In genomic region chr17:64261422-64262124, GRCh38 we compare ENCODE assay signal across 8 cellular contexts. TPM values are rescaled to one million over a fixed set of nuclear protein-coding genes. Genes with fewer than 3 reads are reported as not detected.
DNase-seq lines count a peak whose midpoint lies in the region; ATAC-seq, FAIRE-seq and TF ChIP-seq lines count a peak whose summit lies in the region.

No MANE protein-coding gene starts in this region.

- H3K27ac Mint-ChIP-seq in CD4-positive, alpha-beta memory T cell = peak overlapping the region; percentile 92 to 98 (median 96)

- no peak for TF ChIP-seq RAD21 in H1 (IDR thresholded peaks at IDR 0.05 in 1 of 2, conservative IDR thresholded peaks at IDR 0.05 in 1 of 2; ENCODE audit: low read depth in 2 of 2, low read length in 2 of 2)

- H3K4me3 Mint-ChIP-seq in CD4-positive, alpha-beta memory T cell = peak overlapping the region; percentile 91 to 98 (median 94)

- peaks cover 33% of the 10 kb centered on the region for H3K4me1 ChIP-seq in CD4-positive, alpha-beta memory T cell (ENCODE audit: insufficient read depth, low read length)
- H3K4me1 ChIP-seq in H1 (replicated peaks in 1 of 4; ENCODE audit: control insufficient read depth in 3 of 4, insufficient read depth in 4 of 4, low read length in 3 of 4) = peaks cover 1 to 5% (median 4%) of the 10 kb centered on the region in 4 experiments; a peak in 4 of 7 replicates
- H3K4me1 ChIP-seq in neuronal stem cell (ENCODE audit: control insufficient read depth in 2 of 2, insufficient read depth in 1 of 2, low read depth in 1 of 2, low read length in 2 of 2) = peaks cover 19 to 34% of the 10 kb centered on the region in 2 donors

- H3K9ac ChIP-seq in H1 (replicated peaks in 1 of 4; ENCODE audit: extremely low read depth in 1 of 4, low read depth in 3 of 4, low read length in 3 of 4) (no peak overlapping the region; a peak in 1 of 7 replicates), neuronal stem cell (ENCODE audit: low read depth, low read length, poor library complexity) (no peak overlapping the region)

- no peak overlapping the region for H3K18ac ChIP-seq in H1 (ENCODE audit: extremely low read depth, low read length)
- H3K18ac ChIP-seq in neuronal stem cell (ENCODE audit: low read length) = no peak overlapping the region

- no peak overlapping the region for H3K56ac ChIP-seq in H1 (replicated peaks; ENCODE audit: insufficient read length, low read depth, low read length)

- intact Hi-C loops in CD4-positive, alpha-beta memory T cell (cut with micrococcal nuclease) = loop anchor here (2.0 to 10.0 kb wide), 3 partner anchors 129 to 403 kb away; partner anchors contain the start of genes ERN1, ICAM2 and SMURF2

- H2BK20ac ChIP-seq in H1 (ENCODE audit: low read length) = no peak overlapping the region

- H2BK15ac ChIP-seq in H1 (ENCODE audit: low read length) = no peak overlapping the region
- H2BK15ac ChIP-seq in neuronal stem cell (ENCODE audit: low read length) = no peak overlapping the region

- no peaks in the 10 kb centered on the region for H3K27me3 ChIP-seq in CD4-positive, alpha-beta memory T cell (ENCODE audit: insufficient read depth, low read length)
- H3K27me3 ChIP-seq in H1 (replicated peaks in 1 of 4; ENCODE audit: control insufficient read depth in 3 of 4, extremely low read depth in 1 of 4, insufficient read depth in 3 of 4, low read length in 3 of 4) = peaks cover 0 to 9% (median 8%) of the 10 kb centered on the region in 4 experiments; a peak in 4 of 7 replicates
- H3K27me3 ChIP-seq in neuronal stem cell (ENCODE audit: control insufficient read depth in 3 of 3, insufficient read depth in 3 of 3, low read depth in 1 of 3, low read length in 3 of 3) = peaks cover 0 to 19% (median 0%) of the 10 kb centered on the region in 3 experiments

- H3K27ac ChIP-seq in CD4-positive, alpha-beta memory T cell (ENCODE audit: low read depth, low read length) = peak overlapping the region; percentile 74
- H3K27ac ChIP-seq in H1 (ENCODE audit: low read depth, low read length) = no peak overlapping the region
- H3K27ac ChIP-seq in neuronal stem cell (replicated peaks; ENCODE audit: low read length) = no peak overlapping the region

- no peak for DNase-seq in CD4-positive, alpha-beta memory T cell
- DNase-seq in OCI-M1 (lab: John Stamatoyannopoulos, UW) (peak; percentile 67), H1 (ENCODE audit: low read depth in 1 of 2, low spot score in 2 of 2) (no peak), neuronal stem cell (ENCODE audit: low spot score) (no peak), NCI-H2227 (lab: John Stamatoyannopoulos, UW; ENCODE audit: unreplicated experiment) (no peak), NCI-H748 treated with DMSO at 0.1 percent for 48 hours (lab: John Stamatoyannopoulos, UW) (no peak)
- DNase-seq in stimulated activated CD4-positive, alpha-beta T cell treated with anti-CD3 and anti-CD28 coated beads, Interleukin-12 subunit alpha, Interleukin-12 subunit beta, amount 100 ng/mL, for 4 hours = no peak

- H2AFZ ChIP-seq in H1 (ENCODE audit: low read length) (no peak overlapping the region), neuronal stem cell (ENCODE audit: low read length) (peak overlapping the region; percentile 89)

- H3K4me2 ChIP-seq in H1 (ENCODE audit: insufficient read depth in 1 of 2, low read depth in 2 of 2, low read length in 2 of 2) = peak overlapping the region; percentile 74 to 80
- H3K4me2 ChIP-seq in neuronal stem cell (ENCODE audit: insufficient read depth, low read length, poor library complexity, severe bottlenecking) = no peak overlapping the region

- no peaks in the 10 kb centered on the region for H3K9me3 ChIP-seq in CD4-positive, alpha-beta memory T cell (ENCODE audit: control insufficient read depth in 1 of 2, low read length in 2 of 2)
- no peaks in the 10 kb centered on the region for H3K9me3 ChIP-seq in H1 (ENCODE audit: insufficient read depth in 2 of 2, low read depth in 1 of 2, low read length in 1 of 2)
- no peaks in the 10 kb centered on the region for H3K9me3 ChIP-seq in neuronal stem cell (replicated peaks in 1 of 2; ENCODE audit: control insufficient read depth in 2 of 2, insufficient read depth in 1 of 2, low read depth in 1 of 2, low read length in 2 of 2)

- peak overlapping the region; percentile 48 to 76 for H3K4me3 ChIP-seq in CD4-positive, alpha-beta memory T cell (ENCODE audit: low read length in 2 of 2)
- H3K4me3 ChIP-seq in H1 (ENCODE audit: extremely low read depth in 1 of 4, insufficient read depth in 2 of 4, low read depth in 3 of 4, low read length in 4 of 4) (peak overlapping the region; percentile 72 to 97 (median 75); a peak in 7 of 8 replicates), neuronal stem cell (ENCODE audit: low read length in 2 of 2) (peak overlapping the region in 1 of 2 donors; percentile 86)

- no peak for TF ChIP-seq EP300 in H1 (IDR thresholded peaks at IDR 0.05; ENCODE audit: borderline replicate concordance in 1 of 2, low read depth in 2 of 2, low read length in 2 of 2)

- H4K20me1 ChIP-seq in H1 (replicated peaks in 1 of 2; ENCODE audit: control insufficient read depth in 1 of 2, insufficient read depth in 2 of 2, low read length in 2 of 2) = peaks cover 0 to 2% of the 10 kb centered on the region in 2 experiments

- H3K23ac ChIP-seq in H1 (ENCODE audit: insufficient read length) (no peak overlapping the region), neuronal stem cell (ENCODE audit: low read depth, low read length, poor library complexity) (no peak overlapping the region)

- H3K4me1 Mint-ChIP-seq in CD4-positive, alpha-beta memory T cell = peaks cover 21 to 51% (median 34%) of the 10 kb centered on the region in 4 donors

- H3K36me3 ChIP-seq in CD4-positive, alpha-beta memory T cell (ENCODE audit: insufficient read depth, low read length) = no peaks in the 10 kb centered on the region
- H3K36me3 ChIP-seq in H1 (ENCODE audit: control insufficient read depth in 2 of 4, insufficient read depth in 4 of 4, low read length in 3 of 4) (no peaks in the 10 kb centered on the region), neuronal stem cell (replicated peaks in 1 of 2; ENCODE audit: control insufficient read depth in 2 of 2, insufficient read depth in 2 of 2, low read length in 2 of 2) (no peaks in the 10 kb centered on the region)

- H4K5ac ChIP-seq in H1 (ENCODE audit: insufficient read length, low read depth, low read length) = no peak overlapping the region

- no peak overlapping the region for H2AK5ac ChIP-seq in H1 (ENCODE audit: low read depth, low read length)
- no peak overlapping the region for H2AK5ac ChIP-seq in neuronal stem cell (ENCODE audit: low read depth, low read length)

- TF ChIP-seq POLR2A in H1 (IDR thresholded peaks at IDR 0.05; ENCODE audit: control extremely low read depth in 1 of 2, low read depth in 2 of 2, low read length in 2 of 2) = no peak

- no peak overlapping the region for H2BK5ac ChIP-seq in H1 (ENCODE audit: low read depth, low read length)
- no peak overlapping the region for H2BK5ac ChIP-seq in neuronal stem cell (ENCODE audit: low read length)

- no peak overlapping the region for H2BK120ac ChIP-seq in H1 (replicated peaks; ENCODE audit: low read depth, low read length)
- H2BK120ac ChIP-seq in neuronal stem cell (ENCODE audit: low read depth, low read length) = no peak overlapping the region

- POLR2A ChIA-PET in CD4-positive, alpha-beta memory T cell (lab: Charles Lee; ENCODE audit: partially characterized antibody) = interaction anchor here (1.2 to 3.3 kb wide), 3 partner anchors 115 to 244 kb away, joined by 3 to 48 read pairs (median 6); partner anchors contain the start of genes DDX5 and ICAM2
- POLR2A ChIA-PET in H1 (lab: Charles Lee; ENCODE audit: partially characterized antibody) = interaction anchor here (1.8 to 4.6 kb wide), 3 partner anchors 10 to 115 kb away, joined by 4 to 62 read pairs (median 7); no protein-coding TSS in a partner anchor

- H3K14ac ChIP-seq in H1 (ENCODE audit: insufficient read length) (no peak overlapping the region), neuronal stem cell (ENCODE audit: low read length) (no peak overlapping the region)

- no peaks in the 10 kb centered on the region for H3K9me3 Mint-ChIP-seq in CD4-positive, alpha-beta memory T cell

- H3K79me1 ChIP-seq in H1 (ENCODE audit: low read depth, low read length) (peaks cover 6% of the 10 kb centered on the region), neuronal stem cell (ENCODE audit: low read depth, low read length) (no peaks in the 10 kb centered on the region)

- H3K4ac ChIP-seq in H1 (replicated peaks; ENCODE audit: insufficient read length, low read depth, low read length) (no peak overlapping the region), neuronal stem cell (ENCODE audit: low read length) (no peak overlapping the region)

- peaks cover 0 to 19% of the 10 kb centered on the region in 2 experiments; a peak in 3 of 4 replicates for H3K79me2 ChIP-seq in H1 (ENCODE audit: control insufficient read depth in 1 of 2, insufficient read depth in 2 of 2, low read length in 2 of 2)

- H4K8ac ChIP-seq in H1 (ENCODE audit: extremely low read depth, insufficient read depth, low read length) (no peak overlapping the region), neuronal stem cell (ENCODE audit: low read depth, low read length) (no peak overlapping the region)

- H3K36me3 Mint-ChIP-seq in CD4-positive, alpha-beta memory T cell = peaks cover 0 to 4% of the 10 kb centered on the region in 2 donors

- WGBS in H1 (ENCODE audit: extremely low coverage in 1 of 2, insufficient coverage in 1 of 2, insufficient read length in 1 of 2, insufficient replicate concordance in 2 of 2, low coverage in 1 of 2, low lambda C conversion rate in 2 of 2, missing lambda C conversion rate in 1 of 2), 2 experiments = 77% methylated on average over 5 of the region's 5 CpGs; no CpG with 5 or more reads in 1 of the 2 experiments
- no CpG with 5 or more reads among the region's 5 CpGs for WGBS in neuronal stem cell (ENCODE audit: extremely low coverage in 2 of 2, insufficient read length in 2 of 2, insufficient replicate concordance in 1 of 2), 2 donors

- H2BK12ac ChIP-seq in H1 (ENCODE audit: low read depth, low read length) = no peak overlapping the region
- no peak overlapping the region for H2BK12ac ChIP-seq in neuronal stem cell (ENCODE audit: low read length)

- peaks cover 10% of the 10 kb centered on the region for H3K23me2 ChIP-seq in H1 (ENCODE audit: low read depth, low read length)

- TF ChIP-seq CTCF in H1 (IDR thresholded peaks at IDR 0.05; ENCODE audit: control extremely low read depth in 1 of 3, insufficient read depth in 1 of 3, low read depth in 1 of 3, low read length in 3 of 3) = no peak

- no peak for FAIRE-seq in H1 (lab: Jason Lieb, UNC)

- ATAC-seq in HG03045 (IDR thresholded peaks at IDR 0.05; ENCODE audit: unreplicated experiment) = no peak

- no peak overlapping the region for H4K91ac ChIP-seq in H1 (replicated peaks; ENCODE audit: insufficient read length, low read length)
- H4K91ac ChIP-seq in neuronal stem cell (ENCODE audit: low read depth, low read length, poor library complexity) = no peak overlapping the region

- CTCF ChIA-PET in CD4-positive, alpha-beta memory T cell (lab: Charles Lee; ENCODE audit: partially characterized antibody) = no interaction called here
- CTCF ChIA-PET in H1 (lab: Charles Lee; ENCODE audit: partially characterized antibody) = interaction anchor here (0.6 kb wide), 2 partner anchors 14 to 21 kb away, joined by 4 read pairs; no protein-coding TSS in a partner anchor

- peaks cover 0 to 4% of the 10 kb centered on the region in 2 donors for H3K27me3 Mint-ChIP-seq in CD4-positive, alpha-beta memory T cell

RNA-seq across cellular contexts. Expression of gene TEX2, which starts 1.5 kb away (rescaled TPM):
- 10 to 100 TPM; 12.6 to 13.1 TPM for total RNA-seq in CD4-positive, alpha-beta memory T cell
- polyA plus RNA-seq in CD4-positive, alpha-beta memory T cell = 1 to 10 TPM; 7.9 to 8.7 TPM
- 15.6 and 16.3 TPM in 2 replicates for total RNA-seq in H1 (2021; fragmentation: NEBNext Ultra II Directional; extraction: Animal tissue kit (Norgen Biotek cat#: 25700))
- polyA plus RNA-seq in H1 (2011; rRNA removed) = 6.1 TPM in 2 replicates
- 7.3 TPM for polyA plus RNA-seq in H1 (2011; cell fraction: cytosol; rRNA removed)
- 8.8 TPM for polyA plus RNA-seq in H1 (2011; cell fraction: nucleus; rRNA removed)
- 7.0 to 8.2 TPM (median 7.3 TPM) in 4 replicates for polyA plus RNA-seq in H1 (2012, experiment 1 of 2)
- polyA plus RNA-seq in H1 (2012, experiment 2 of 2) = 1.3 TPM
- 10.4 TPM for polyA plus RNA-seq in H1 (2013, experiment 1 of 2)
- 12.8 TPM for polyA plus RNA-seq in H1 (2013, experiment 2 of 2)
- 14.8 and 15.2 TPM in 2 replicates for polyA minus RNA-seq in H1 (2011; rRNA and poly(A)+ RNA removed)
- polyA minus RNA-seq in H1 (2011; cell fraction: cytosol; rRNA and poly(A)+ RNA removed) = 6.2 TPM
- polyA minus RNA-seq in H1 (2011; cell fraction: nucleus; rRNA and poly(A)+ RNA removed) = 13.3 TPM
- 4.1 TPM for polyA plus RNA-seq in neuronal stem cell (2013, experiment 1 of 2)
- polyA plus RNA-seq in neuronal stem cell (2013, experiment 2 of 2) = 4.3 TPM
